ENCODE assay signal across 24 cellular contexts in the genomic region with DNA sequence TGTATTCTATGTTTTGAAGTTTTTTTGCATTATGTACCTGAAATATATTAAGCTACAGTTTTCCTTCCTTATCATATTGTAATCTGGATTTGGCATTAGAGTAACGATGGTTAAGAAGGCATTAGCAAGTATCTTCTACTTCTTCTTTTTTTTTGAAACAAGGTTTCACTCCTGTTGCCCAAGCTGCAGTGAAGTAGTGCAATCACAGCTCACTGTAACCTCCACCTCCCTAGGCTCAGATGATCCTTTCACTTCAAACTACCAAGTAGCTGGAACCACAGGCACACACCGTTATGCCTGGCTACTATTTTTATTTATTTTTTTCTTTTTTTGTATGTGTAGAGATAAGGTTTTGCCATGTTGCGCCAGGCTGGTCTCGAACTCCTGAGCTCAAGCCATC.
"Had no signal": no experiment of that assay in that cellular context is flagged by ENCODE, and none has a peak within 500 bp of the region (broad histone marks: within the 10 kb centered on the region; RNA-seq: fewer than 3 reads in every experiment).

No MANE protein-coding gene starts in this region.

- H3K9me3 ChIP-seq: esophagus muscularis mucosa, heart left ventricle, psoas muscle, sigmoid colon, thyroid gland, upper lobe of left lung had no signal

- H2AFZ ChIP-seq: parathyroid adenoma had no signal

- H3K27me3 ChIP-seq: esophagus muscularis mucosa, foreskin keratinocyte, heart left ventricle, sigmoid colon, stomach, thyroid gland, upper lobe of left lung had no signal

- H3K27ac ChIP-seq: esophagus muscularis mucosa, foreskin keratinocyte, heart left ventricle, parathyroid adenoma, psoas muscle, sigmoid colon, stomach, thyroid gland, upper lobe of left lung, VCaP had no signal

- H3K36me3 ChIP-seq: esophagus muscularis mucosa, heart left ventricle, sigmoid colon, stomach, thyroid gland, upper lobe of left lung had no signal

- H3K79me2 ChIP-seq: parathyroid adenoma had no signal

- H3K4me1 ChIP-seq: esophagus muscularis mucosa, foreskin keratinocyte, heart left ventricle, parathyroid adenoma, psoas muscle, sigmoid colon, stomach, thyroid gland, upper lobe of left lung had no signal

- H3K4me3 ChIP-seq: esophagus muscularis mucosa, heart left ventricle, psoas muscle, sigmoid colon, stomach, thyroid gland, upper lobe of left lung had no signal

- DNase-seq: activated CD4-positive, alpha-beta T cell treated with anti-CD3 and anti-CD28 coated beads for 4 hours; activated CD4-positive, alpha-beta T cell treated with anti-CD3 and anti-CD28 coated beads, Interleukin-2, amount 50 U/mL, for 4 hours; activated T-cell treated with anti-CD3 and anti-CD28 coated beads for 4 hours; activated T-cell treated with anti-CD3 and anti-CD28 coated beads, Interleukin-2, amount 50 U/mL, for 72 hours; endodermal cell; foreskin keratinocyte; heart left ventricle; hypothalamus; immature natural killer cell; kidney; left colon; mammary epithelial cell; naive thymus-derived CD8-positive, alpha-beta T cell; occipital lobe; psoas muscle; sigmoid colon; small intestine; stimulated activated CD4-positive, alpha-beta T cell treated with anti-CD3 and anti-CD28 coated beads, Interleukin-4, amount 100 ng/mL, for 24 hours; stomach; thyroid gland; upper lobe of left lung had no signal
